Comparison of ENCODE assay signal across 17 cellular contexts in the genomic region with DNA sequence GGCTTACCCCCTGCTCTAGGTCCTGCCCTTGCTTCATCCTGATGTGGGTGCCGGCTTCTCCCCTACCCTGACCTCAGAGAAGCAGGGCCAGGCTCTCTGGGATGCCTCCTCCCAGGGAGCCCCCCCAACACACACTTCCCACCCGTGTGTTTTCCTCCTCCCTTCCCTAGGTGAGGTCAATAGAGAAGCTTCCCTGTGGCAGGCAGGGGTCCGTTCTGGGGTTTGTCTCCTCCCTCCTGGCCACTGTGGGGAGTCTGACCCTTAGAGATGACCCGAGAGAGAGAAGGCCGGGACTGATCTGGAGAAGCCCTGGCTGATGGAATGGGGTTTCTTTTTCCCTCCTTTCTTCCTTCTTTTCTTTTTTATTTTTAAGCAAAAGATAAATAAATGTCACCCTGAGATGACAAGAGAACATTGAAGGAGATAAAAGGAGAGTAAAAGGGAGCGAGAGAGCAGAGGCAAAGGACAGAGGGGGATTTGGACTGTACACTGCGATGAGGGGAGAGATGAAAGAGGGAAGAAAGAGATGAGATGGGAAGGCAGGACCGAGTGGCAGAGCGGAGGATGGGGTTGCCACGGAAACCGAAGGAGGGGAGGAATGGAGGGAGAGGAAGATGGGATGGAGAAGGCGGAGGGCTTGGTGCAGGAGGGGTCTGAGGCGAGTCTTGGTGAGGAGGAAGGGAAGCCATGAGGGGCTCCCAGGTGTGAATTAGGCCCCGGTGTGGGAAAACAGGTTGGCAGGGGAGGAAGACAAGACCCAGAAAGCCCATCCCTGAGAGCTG. TPM values are rescaled to one million over a fixed set of nuclear protein-coding genes. Genes with fewer than 3 reads are reported as not detected.
A peak's percentile ranks its signal among the peaks of the same experiment; 100 is the strongest.
DNase-seq lines count a peak whose midpoint lies in the region; ATAC-seq, FAIRE-seq and TF ChIP-seq lines count a peak whose summit lies in the region.
"Had no signal": no experiment of that assay in that cellular context is flagged by ENCODE, and none has a peak within 500 bp of the region (broad histone marks: within the 10 kb centered on the region; RNA-seq: fewer than 3 reads in every experiment).

No MANE protein-coding gene starts in this region.

- H2AFZ ChIP-seq in K562 (ENCODE audit: low read depth, low read length) = no peak overlapping the region
- H2AFZ ChIP-seq in PC-3 (ENCODE audit: low read length) = no peak overlapping the region
- no peak overlapping the region for H2AFZ ChIP-seq in GM23248

- H3K27me3 ChIP-seq in K562 (ENCODE audit: control insufficient read depth in 2 of 2, insufficient read depth in 2 of 2, low read length in 2 of 2) = no peaks in the 10 kb centered on the region
- H3K27me3 ChIP-seq in mesendoderm (ENCODE audit: insufficient read depth, low read length, poor library complexity) = no peaks in the 10 kb centered on the region
- no peaks in the 10 kb centered on the region for H3K27me3 ChIP-seq in PC-3 (ENCODE audit: low read length)
- H3K27me3 ChIP-seq in GM23248 (replicated peaks; ENCODE audit: insufficient read depth) = no peaks in the 10 kb centered on the region
- H3K27me3 ChIP-seq: testis had no signal

- no peaks in the 10 kb centered on the region for H3K9me2 ChIP-seq in PC-3 (replicated peaks; ENCODE audit: low read length)
- H3K9me2 ChIP-seq in GM23248 (ENCODE audit: insufficient read depth) = no peaks in the 10 kb centered on the region

- no peak overlapping the region for H4K5ac ChIP-seq in mesendoderm (ENCODE audit: low read length)

- H3K79me2 ChIP-seq in K562 (ENCODE audit: control insufficient read depth, insufficient read depth, low read length) (no peaks in the 10 kb centered on the region), mesendoderm (ENCODE audit: control insufficient read depth, insufficient read depth, low read length) (peaks cover 7% of the 10 kb centered on the region), PC-3 (ENCODE audit: low read length) (no peaks in the 10 kb centered on the region), GM23248 (ENCODE audit: insufficient read depth) (peaks cover 40% of the 10 kb centered on the region)

- in situ Hi-C loops in K562 (cut with MboI) (no loop called here), GM23248 (cut with MboI) (loop anchor here (25.0 kb wide), 1 partner anchor 292 kb away; a partner anchor contains a TSS)

- H3K23ac ChIP-seq in mesendoderm (ENCODE audit: low read length) = no peak overlapping the region

- H3K18ac ChIP-seq in mesendoderm (ENCODE audit: low read length) = no peak overlapping the region

- WGBS in K562 (ENCODE audit: insufficient coverage, low coverage, missing lambda C conversion rate) = 55% methylated on average over 11 of the region's 14 CpGs
- 100% methylated on average over 1 of the region's 14 CpGs for WGBS in mesendoderm (ENCODE audit: extremely low coverage, insufficient coverage, low lambda C conversion rate)
- WGBS in GM23248 (ENCODE audit: low coverage in 1 of 2, low lambda C conversion rate in 2 of 2, missing lambda C conversion rate in 2 of 2), 2 experiments = 83 to 87% methylated on average over 14 of the region's 14 CpGs

- intact Hi-C loops in K562 (cut with micrococcal nuclease) = loop anchor here (5.0 kb wide), 1 partner anchor 42 kb away; no protein-coding TSS in a partner anchor
- intact Hi-C loops in PC-3 (cut with micrococcal nuclease) = no loop called here

- no peak overlapping the region for H2BK120ac ChIP-seq in mesendoderm (ENCODE audit: low read depth, low read length)

- peaks cover 29% of the 10 kb centered on the region for H3K79me1 ChIP-seq in mesendoderm (ENCODE audit: low read length)

- peak overlapping the region; percentile 65 for H3K27ac Mint-ChIP-seq in activated T-cell treated with anti-CD3 and anti-CD28 coated beads, Interleukin-2, amount 50 U/mL, for 24 hours
- H3K27ac Mint-ChIP-seq in type B pancreatic cell = peak overlapping the region; percentile 61

- H4K20me1 ChIP-seq in K562 (replicated peaks; ENCODE audit: control insufficient read depth, insufficient read depth, low read length) (peaks cover 3% of the 10 kb centered on the region; the same call in 1 of the 2 replicates), PC-3 (ENCODE audit: low read length) (no peaks in the 10 kb centered on the region), GM23248 (ENCODE audit: insufficient read depth) (no peaks in the 10 kb centered on the region)

- no peak overlapping the region for H2BK5ac ChIP-seq in mesendoderm (ENCODE audit: low read length)

- DNase-seq in activated T-cell treated with anti-CD3 and anti-CD28 coated beads, Interleukin-2, amount 50 U/mL, for 24 hours = no peak
- DNase-seq in activated T-cell treated with anti-CD3 and anti-CD28 coated beads, Interleukin-2, amount 50 U/mL, for 4 hours = no peak
- DNase-seq in K562 (ENCODE audit: extremely low read depth in 1 of 4, low spot score in 3 of 4) = no peak
- no peak for DNase-seq in mesendoderm
- no peak for DNase-seq in type B pancreatic cell (ENCODE audit: extremely low spot score, unreplicated experiment)
- no peak for DNase-seq in PC-3
- no peak for DNase-seq in GM23248
- DNase-seq: activated CD4-positive, alpha-beta T cell treated with anti-CD3 and anti-CD28 coated beads, Interleukin-2, amount 50 U/mL, for 4 hours; activated naive CD4-positive, alpha-beta T cell treated with anti-CD3 and anti-CD28 coated beads, Interleukin-2, amount 50 U/mL, for 16 hours; DMS 273 treated with DMSO at 0.1 percent for 48 hours; GDM1; NCI-H1436; NK-92 treated with Interleukin-12 subunit alpha and Interleukin-12 subunit beta, amount 100 ng/mL, for 24 hours; testis had no signal

- no peak overlapping the region for H2AK5ac ChIP-seq in mesendoderm (ENCODE audit: low read length)

- no peak for TF ChIP-seq RAD21 in K562 (CRISPR knock-in tag; conservative IDR thresholded peaks at IDR 0.05 in 1 of 2, IDR thresholded peaks at IDR 0.05 in 1 of 2)

- H3K9me3 ChIP-seq in K562 (replicated peaks; ENCODE audit: control insufficient read depth, insufficient read depth, low read depth, low read length) (no peaks in the 10 kb centered on the region), PC-3 (ENCODE audit: low read length) (no peaks in the 10 kb centered on the region), GM23248 (ENCODE audit: low read depth) (no peaks in the 10 kb centered on the region)
- H3K9me3 ChIP-seq: testis had no signal

- TF ChIP-seq CTCF in K562 (IDR thresholded peaks at IDR 0.05 in 2 of 3, conservative IDR thresholded peaks at IDR 0.05 in 1 of 3; ENCODE audit: insufficient read depth in 2 of 3, low read depth in 1 of 3, low read length in 3 of 3) (no peak), type B pancreatic cell (conservative IDR thresholded peaks at IDR 0.05) (no peak), PC-3 (conservative IDR thresholded peaks at IDR 0.05; ENCODE audit: low read depth, low read length) (no peak)

- CTCF ChIA-PET in K562 (lab: Yijun Ruan, JAX; ENCODE audit: low intra/inter-chr PET ratio) (no interaction called here), PC-3 (lab: Charles Lee) (no interaction called here)

- H3K9ac ChIP-seq in K562 (ENCODE audit: insufficient read depth in 1 of 2, low read depth in 2 of 2, low read length in 2 of 2) (no peak overlapping the region), mesendoderm (ENCODE audit: low read length) (no peak overlapping the region), PC-3 (ENCODE audit: low read length) (no peak overlapping the region), GM23248 (no peak overlapping the region)

- TF ChIP-seq POLR2A in K562 (conservative IDR thresholded peaks at IDR 0.05) = no peak

- no peak for FAIRE-seq in K562 (lab: Jason Lieb, UNC)
- FAIRE-seq: frontal cortex, GM12878 had no signal

- H3K9me1 ChIP-seq in K562 (ENCODE audit: control insufficient read depth, insufficient read depth, low read length) = no peaks in the 10 kb centered on the region

- no peaks in the 10 kb centered on the region for H3K36me3 ChIP-seq in K562 (ENCODE audit: control insufficient read depth, insufficient read depth, low read length)
- no peaks in the 10 kb centered on the region for H3K36me3 ChIP-seq in mesendoderm (ENCODE audit: control insufficient read depth, insufficient read depth, low read length)
- H3K36me3 ChIP-seq in PC-3 (ENCODE audit: low read depth, low read length) = no peaks in the 10 kb centered on the region
- H3K36me3 ChIP-seq in GM23248 (ENCODE audit: low read depth) = no peaks in the 10 kb centered on the region

- no peak overlapping the region for H3K27ac ChIP-seq in K562 (ENCODE audit: extremely low read depth, low read depth, low read length)
- H3K27ac ChIP-seq in mesendoderm (ENCODE audit: low read depth, low read length) = no peak overlapping the region
- H3K27ac ChIP-seq in PC-3 (ENCODE audit: low read length) = no peak overlapping the region
- no peak overlapping the region for H3K27ac ChIP-seq in GM23248
- H3K27ac ChIP-seq: testis had no signal

- H3K4me3 ChIP-seq in K562 (no peak overlapping the region), mesendoderm (ENCODE audit: low read length) (no peak overlapping the region), PC-3 (ENCODE audit: low read length) (no peak overlapping the region), GM23248 (no peak overlapping the region)
- H3K4me3 ChIP-seq: GM12878, testis had no signal

- no peaks in the 10 kb centered on the region for H3K27me3 Mint-ChIP-seq in activated T-cell treated with anti-CD3 and anti-CD28 coated beads, Interleukin-2, amount 50 U/mL, for 24 hours
- H3K27me3 Mint-ChIP-seq in activated T-cell treated with anti-CD3 and anti-CD28 coated beads, Interleukin-2, amount 50 U/mL, for 4 hours (ENCODE audit: low read depth) = no peaks in the 10 kb centered on the region
- H3K27me3 Mint-ChIP-seq in type B pancreatic cell = no peaks in the 10 kb centered on the region

- H3F3A ChIP-seq in PC-3 (ENCODE audit: low read length, unreplicated experiment) (no peaks in the 10 kb centered on the region), GM23248 (ENCODE audit: insufficient read depth) (no peaks in the 10 kb centered on the region)

- H3K56ac ChIP-seq in mesendoderm (ENCODE audit: low read length) = peak overlapping the region; percentile 15

- no peak for TF ChIP-seq EP300 in K562 (IDR thresholded peaks at IDR 0.05; ENCODE audit: low read length)

- no TSS peak for BruUV-seq in K562 (replicated peaks; lab: Mats Ljungman, UMichigan)
- no TSS peak for BruUV-seq in PC-3 (replicated peaks; lab: Mats Ljungman, UMichigan)

- H3K4me1 ChIP-seq in K562 (replicated peaks in 1 of 2; ENCODE audit: control insufficient read depth in 2 of 2, insufficient read depth in 2 of 2, low read length in 2 of 2) (peaks cover 16 to 21% of the 10 kb centered on the region in 2 experiments), mesendoderm (ENCODE audit: control insufficient read depth, low read depth, low read length) (peaks cover 10% of the 10 kb centered on the region), PC-3 (ENCODE audit: insufficient read depth, low read length) (no peaks in the 10 kb centered on the region), GM23248 (ENCODE audit: insufficient read depth) (no peaks in the 10 kb centered on the region)
- H3K4me1 ChIP-seq: testis had no signal

- H3K4me3 Mint-ChIP-seq in activated T-cell treated with anti-CD3 and anti-CD28 coated beads, Interleukin-2, amount 50 U/mL, for 24 hours = no peak overlapping the region
- no peak overlapping the region for H3K4me3 Mint-ChIP-seq in activated T-cell treated with anti-CD3 and anti-CD28 coated beads, Interleukin-2, amount 50 U/mL, for 4 hours
- peak overlapping the region; percentile 65 for H3K4me3 Mint-ChIP-seq in type B pancreatic cell

- H3K4me1 Mint-ChIP-seq in activated T-cell treated with anti-CD3 and anti-CD28 coated beads, Interleukin-2, amount 50 U/mL, for 24 hours (ENCODE audit: low read depth) = peaks cover 26% of the 10 kb centered on the region
- H3K4me1 Mint-ChIP-seq in activated T-cell treated with anti-CD3 and anti-CD28 coated beads, Interleukin-2, amount 50 U/mL, for 4 hours (ENCODE audit: low read depth) = peaks cover 15% of the 10 kb centered on the region
- H3K4me1 Mint-ChIP-seq in type B pancreatic cell (ENCODE audit: unreplicated experiment) = peaks cover 49% of the 10 kb centered on the region

- H3K4ac ChIP-seq in mesendoderm (ENCODE audit: low read depth, low read length) = no peak overlapping the region

- no peak overlapping the region for H2BK15ac ChIP-seq in mesendoderm (replicated peaks; ENCODE audit: low read depth)

- H4K8ac ChIP-seq in mesendoderm (ENCODE audit: low read depth, low read length) = no peak overlapping the region

- POLR2A ChIA-PET in K562 (lab: Yijun Ruan, JAX) = interaction anchor here (0.5 to 0.6 kb wide), 3 partner anchors 9 to 248 kb away, joined by 3 to 4 read pairs (median 3); no protein-coding TSS in a partner anchor
- POLR2A ChIA-PET in PC-3 (lab: Charles Lee; ENCODE audit: unreplicated experiment) = no interaction called here

- no peak for ATAC-seq in activated T-cell treated with anti-CD3 and anti-CD28 coated beads, Interleukin-2, amount 50 U/mL, for 4 hours
- no peak for ATAC-seq in K562
- no peak for ATAC-seq in PC-3
- no peak for ATAC-seq in GM19467 (IDR thresholded peaks at IDR 0.05; ENCODE audit: unreplicated experiment)
- ATAC-seq: GM12878 had no signal

- H3K9me3 Mint-ChIP-seq in activated T-cell treated with anti-CD3 and anti-CD28 coated beads, Interleukin-2, amount 50 U/mL, for 24 hours = no peaks in the 10 kb centered on the region
- H3K9me3 Mint-ChIP-seq in activated T-cell treated with anti-CD3 and anti-CD28 coated beads, Interleukin-2, amount 50 U/mL, for 4 hours = no peaks in the 10 kb centered on the region
- H3K9me3 Mint-ChIP-seq in type B pancreatic cell = no peaks in the 10 kb centered on the region

- no peaks in the 10 kb centered on the region for H3K36me3 Mint-ChIP-seq in activated T-cell treated with anti-CD3 and anti-CD28 coated beads, Interleukin-2, amount 50 U/mL, for 24 hours (ENCODE audit: low read depth)
- H3K36me3 Mint-ChIP-seq in activated T-cell treated with anti-CD3 and anti-CD28 coated beads, Interleukin-2, amount 50 U/mL, for 4 hours (ENCODE audit: insufficient read depth) = no peaks in the 10 kb centered on the region
- peaks cover 4% of the 10 kb centered on the region for H3K36me3 Mint-ChIP-seq in type B pancreatic cell

- H3K4me2 ChIP-seq in K562 (ENCODE audit: insufficient read depth, low read length) = no peak overlapping the region
- no peak overlapping the region for H3K4me2 ChIP-seq in mesendoderm (ENCODE audit: low read length)
- H3K4me2 ChIP-seq in PC-3 (ENCODE audit: low read length) = no peak overlapping the region
- no peak overlapping the region for H3K4me2 ChIP-seq in GM23248 (ENCODE audit: unreplicated experiment)

RNA-seq across cellular contexts. Expression of a gene that starts 48.4 kb away (rescaled TPM):
- 10 to 100 TPM; 32.8 to 45.1 (median 43.3) TPM for total RNA-seq in activated T-cell treated with anti-CD3 and anti-CD28 coated beads, Interleukin-2, amount 50 U/mL, for 4 hours
- 8.3 and 17.4 TPM in 2 replicates for total RNA-seq in K562 (2011; cell fraction: chromatin; rRNA removed; ENCODE audit: low replicate concordance)
- 17.3 and 17.6 TPM in 2 replicates for total RNA-seq in K562 (2011; cell fraction: nucleolus; rRNA removed)
- 13.9 and 15.0 TPM in 2 replicates for total RNA-seq in K562 (2011; cell fraction: nucleoplasm; rRNA removed)
- total RNA-seq in K562 (2014; rRNA removed) = 59.2 and 74.5 TPM in 2 replicates
- 34.2 and 41.2 TPM in 2 replicates for total RNA-seq in K562 (2014; rRNA removed; fragmentation: Illumina TruSeq; extraction: Trizol)
- 72.3 and 72.6 TPM in 2 replicates for total RNA-seq in K562 (2015; rRNA removed; fragmentation: Illumina TruSeq; extraction: Trizol)
- total RNA-seq in K562 (2021) = 76.7 and 80.4 TPM in 2 replicates
- polyA plus RNA-seq in K562 (2011; rRNA removed) = 99.9 and 181 TPM in 2 replicates
- polyA plus RNA-seq in K562 (2011; cell fraction: cytosol; rRNA removed) = 113 and 128 TPM in 2 replicates
- 68.2 and 102 TPM in 2 replicates for polyA plus RNA-seq in K562 (2011; cell fraction: nucleus; rRNA removed)
- 68.8 and 135 TPM in 2 replicates for polyA plus RNA-seq in K562 (2012)
- 83.0 and 84.4 TPM in 2 replicates for polyA plus RNA-seq in K562 (2014; fragmentation: Illumina TruSeq; extraction: Trizol)
- 1 to 10 TPM in 1 of 2 experiments, under 1 TPM in 1; 0.70 to 3.1 TPM for polyA plus RNA-seq in K562 (2014; fragmentation: Nextera tagmentation; extraction: Ambion mirVana)
- 51.1 and 52.3 TPM in 2 replicates for polyA plus RNA-seq in K562 (2014; rRNA removed)
- polyA minus RNA-seq in K562 (2011; rRNA and poly(A)+ RNA removed) = 62.2 and 82.4 TPM in 2 replicates
- polyA minus RNA-seq in K562 (2011; cell fraction: cytosol; rRNA and poly(A)+ RNA removed) = 51.4 and 98.5 TPM in 2 replicates
- polyA minus RNA-seq in K562 (2011; cell fraction: nucleus; rRNA and poly(A)+ RNA removed) = 7.0 and 20.3 TPM in 2 replicates
- 18.1 TPM for polyA plus RNA-seq in mesendoderm (2013, experiment 1 of 2)
- 18.5 TPM for polyA plus RNA-seq in mesendoderm (2013, experiment 2 of 2)
- total RNA-seq in type B pancreatic cell (ENCODE audit: low replicate concordance) = 225 and 247 TPM in 2 replicates
- total RNA-seq in PC-3 (2014; rRNA removed) = 80.6 and 94.1 TPM in 2 replicates
- 58.3 and 67.7 TPM in 2 replicates for total RNA-seq in GM23248 (2014; rRNA removed; shearing (Covaris generic))
- polyA plus RNA-seq in GM23248 (2016; fragmentation: Nextera tagmentation; extraction: Ambion mirVana) = 104 and 109 TPM in 2 replicates

RNA-seq across cellular contexts. Expression of a gene that starts 52.8 kb away (rescaled TPM):
- 10 to 100 TPM; 21.7 to 28.2 (median 25.0) TPM for total RNA-seq in activated T-cell treated with anti-CD3 and anti-CD28 coated beads, Interleukin-2, amount 50 U/mL, for 4 hours
- 2.3 and 8.1 TPM in 2 replicates for total RNA-seq in K562 (2011; cell fraction: chromatin; rRNA removed; ENCODE audit: low replicate concordance)
- 5.5 TPM in 2 replicates for total RNA-seq in K562 (2011; cell fraction: nucleolus; rRNA removed)
- total RNA-seq in K562 (2011; cell fraction: nucleoplasm; rRNA removed) = 4.4 TPM in 2 replicates
- 5.9 and 6.3 TPM in 2 replicates for total RNA-seq in K562 (2014; rRNA removed)
- total RNA-seq in K562 (2014; rRNA removed; fragmentation: Illumina TruSeq; extraction: Trizol) = 2.8 and 5.2 TPM in 2 replicates
- 6.0 and 6.2 TPM in 2 replicates for total RNA-seq in K562 (2015; rRNA removed; fragmentation: Illumina TruSeq; extraction: Trizol)
- total RNA-seq in K562 (2021) = 14.2 and 16.7 TPM in 2 replicates
- polyA plus RNA-seq in K562 (2011; rRNA removed) = 2.0 and 2.5 TPM in 2 replicates
- polyA plus RNA-seq in K562 (2011; cell fraction: cytosol; rRNA removed) = 3.7 and 4.2 TPM in 2 replicates
- polyA plus RNA-seq in K562 (2011; cell fraction: nucleus; rRNA removed) = 3.1 and 6.2 TPM in 2 replicates
- polyA plus RNA-seq in K562 (2012) = 4.2 and 6.5 TPM in 2 replicates
- polyA plus RNA-seq in K562 (2014; fragmentation: Illumina TruSeq; extraction: Trizol) = 4.6 and 8.0 TPM in 2 replicates
- under 1 TPM; 0.56 to 0.63 TPM for polyA plus RNA-seq in K562 (2014; fragmentation: Nextera tagmentation; extraction: Ambion mirVana)
- polyA plus RNA-seq in K562 (2014; rRNA removed) = 4.3 and 6.2 TPM in 2 replicates
- 1.4 and 2.5 TPM in 2 replicates for polyA minus RNA-seq in K562 (2011; rRNA and poly(A)+ RNA removed)
- 7.5 and 8.4 TPM in 2 replicates for polyA minus RNA-seq in K562 (2011; cell fraction: cytosol; rRNA and poly(A)+ RNA removed)
- 2.2 and 3.3 TPM in 2 replicates for polyA minus RNA-seq in K562 (2011; cell fraction: nucleus; rRNA and poly(A)+ RNA removed)
- 51.0 TPM for polyA plus RNA-seq in mesendoderm (2013, experiment 1 of 2)
- 54.6 TPM for polyA plus RNA-seq in mesendoderm (2013, experiment 2 of 2)
- 34.7 and 47.2 TPM in 2 replicates for total RNA-seq in type B pancreatic cell (ENCODE audit: low replicate concordance)
- total RNA-seq in PC-3 (2014; rRNA removed) = 12.9 and 21.2 TPM in 2 replicates
- 12.0 and 18.2 TPM in 2 replicates for total RNA-seq in GM23248 (2014; rRNA removed; shearing (Covaris generic))
- 2.8 and 2.9 TPM in 2 replicates for polyA plus RNA-seq in GM23248 (2016; fragmentation: Nextera tagmentation; extraction: Ambion mirVana)
